ENCODE assay signal across 9 cellular contexts in the genomic region with DNA sequence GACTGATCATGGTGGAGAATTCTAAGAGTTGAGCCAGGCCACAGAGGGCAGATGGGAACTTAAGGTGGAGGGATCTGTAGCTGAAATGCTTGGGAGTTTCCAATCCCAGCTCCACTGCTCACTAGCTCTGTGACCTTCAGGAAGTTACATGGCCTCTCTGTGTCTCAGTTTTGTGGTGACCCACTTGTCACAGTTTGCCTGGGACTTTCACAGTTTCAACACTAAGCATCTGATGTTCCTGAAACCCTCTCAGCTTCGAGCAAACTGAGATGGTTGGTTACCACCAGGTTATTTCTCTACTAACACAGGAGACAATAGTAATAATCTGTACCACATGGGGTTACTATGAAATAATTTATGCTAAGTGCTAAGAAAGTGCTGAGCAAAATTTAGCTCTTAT.
"Had no signal": no experiment of that assay in that cellular context is flagged by ENCODE, and none has a peak within 500 bp of the region (broad histone marks: within the 10 kb centered on the region; RNA-seq: fewer than 3 reads in every experiment).

No MANE protein-coding gene starts in this region.

- H3K4me2 ChIP-seq: GM23338 had no signal

- H3K36me3 ChIP-seq: HAP-1 had no signal

- H3K27ac ChIP-seq: GM23248 had no signal

- H3K9me3 ChIP-seq: HAP-1 had no signal

- H3K4me1 ChIP-seq: HAP-1 had no signal

- H3K9ac ChIP-seq: GM23248 had no signal

- DNase-seq: GM23248, GOT3, H7, H9, HCEC 1CT, HFFc6 had no signal

- H2AFZ ChIP-seq: GM23248, GM23338 had no signal

- H3K4me3 ChIP-seq: GM23248, GM23338, HAP-1 had no signal

- ATAC-seq: GM23338, HCT116 had no signal
